In genomic region chrX:108494416-108495095, GRCh38 we compare ENCODE assay signal across 20 cellular contexts.
"Had no signal": no experiment of that assay in that cellular context is flagged by ENCODE, and none has a peak within 500 bp of the region (broad histone marks: within the 10 kb centered on the region; RNA-seq: fewer than 3 reads in every experiment).

No MANE protein-coding gene starts in this region.

- H3K9me3 ChIP-seq: breast epithelium, right lobe of liver, SK-N-SH, upper lobe of left lung had no signal

- H3K9me3 Mint-ChIP-seq: activated naive CD4-positive, alpha-beta T cell treated with anti-CD3 and anti-CD28 coated beads, Interleukin-2, amount 50 U/mL, for 24 hours; stimulated activated naive CD8-positive, alpha-beta T cell treated with anti-CD3 and anti-CD28 coated beads, Interleukin-15, Interleukin-2, amounts not matched to agents 100 ng/mL and 50 ng/mL, for 24 hours; T-cell had no signal

- H3K36me3 Mint-ChIP-seq: activated naive CD4-positive, alpha-beta T cell treated with anti-CD3 and anti-CD28 coated beads, Interleukin-2, amount 50 U/mL, for 24 hours; immature natural killer cell; T-cell had no signal

- H3K4me3 Mint-ChIP-seq: activated naive CD4-positive, alpha-beta T cell treated with anti-CD3 and anti-CD28 coated beads, Interleukin-2, amount 50 U/mL, for 24 hours; immature natural killer cell; stimulated activated naive CD8-positive, alpha-beta T cell treated with anti-CD3 and anti-CD28 coated beads, Interleukin-15, Interleukin-2, amounts not matched to agents 100 ng/mL and 50 ng/mL, for 24 hours; T-cell had no signal

- ATAC-seq: activated CD4-positive, CD25-positive, alpha-beta regulatory T cell treated with anti-CD3 and anti-CD28 coated beads, Interleukin-2, amount 50 U/mL, for 24 hours; foreskin keratinocyte; left cardiac atrium; right lobe of liver; T-cell had no signal

- H3K4me3 ChIP-seq: breast epithelium, lung, right lobe of liver, upper lobe of left lung had no signal

- H3K27ac Mint-ChIP-seq: activated naive CD4-positive, alpha-beta T cell treated with anti-CD3 and anti-CD28 coated beads, Interleukin-2, amount 50 U/mL, for 24 hours; immature natural killer cell; stimulated activated naive CD8-positive, alpha-beta T cell treated with anti-CD3 and anti-CD28 coated beads, Interleukin-15, Interleukin-2, amounts not matched to agents 100 ng/mL and 50 ng/mL, for 24 hours; T-cell had no signal

- H3K4me1 ChIP-seq: breast epithelium, foreskin keratinocyte, right lobe of liver, upper lobe of left lung had no signal

- DNase-seq: activated CD4-positive, alpha-beta T cell treated with anti-CD3 and anti-CD28 coated beads, Interleukin-2, amount 50 U/mL, for 4 hours; activated effector memory CD4-positive, alpha-beta T cell treated with Interleukin-2 at 50 U/mL for 16 hours; activated T-cell treated with anti-CD3 and anti-CD28 coated beads, Interleukin-2, amount 50 U/mL, for 1 hour; amygdala; erythroblast; head of caudate nucleus; immature natural killer cell; left cardiac atrium; midbrain; right lobe of liver; SK-N-SH; T-cell; T-helper 9 cell; upper lobe of left lung had no signal

- H3K27me3 ChIP-seq: foreskin keratinocyte, right lobe of liver, upper lobe of left lung had no signal

- H3K36me3 ChIP-seq: breast epithelium, right lobe of liver, upper lobe of left lung had no signal

- H3K4me1 Mint-ChIP-seq: activated naive CD4-positive, alpha-beta T cell treated with anti-CD3 and anti-CD28 coated beads, Interleukin-2, amount 50 U/mL, for 24 hours; immature natural killer cell; T-cell had no signal

- H3K27me3 Mint-ChIP-seq: activated naive CD4-positive, alpha-beta T cell treated with anti-CD3 and anti-CD28 coated beads, Interleukin-2, amount 50 U/mL, for 24 hours; stimulated activated naive CD8-positive, alpha-beta T cell treated with anti-CD3 and anti-CD28 coated beads, Interleukin-15, Interleukin-2, amounts not matched to agents 100 ng/mL and 50 ng/mL, for 24 hours had no signal

- H3K27ac ChIP-seq: breast epithelium, foreskin keratinocyte, right lobe of liver, upper lobe of left lung had no signal
